Comparison of ENCODE assay signal across 13 cellular contexts in genomic region chr22:42902875-42903510, GRCh38. TPM values are rescaled to one million over a fixed set of nuclear protein-coding genes. Genes with fewer than 3 reads are reported as not detected.
DNase-seq lines count a peak whose midpoint lies in the region; ATAC-seq and TF ChIP-seq lines count a peak whose summit lies in the region.
"Had no signal": no experiment of that assay in that cellular context is flagged by ENCODE, and none has a peak within 500 bp of the region (broad histone marks: within the 10 kb centered on the region; RNA-seq: fewer than 3 reads in every experiment).

No MANE protein-coding gene starts in this region.

- ATAC-seq in heart right ventricle (no peak), HG03280 (IDR thresholded peaks at IDR 0.05; ENCODE audit: unreplicated experiment) (no peak)
- ATAC-seq: left lobe of liver, T-cell had no signal

- peaks cover 48 to 90% (median 77%) of the 10 kb centered on the region in 9 donors for H3K4me1 ChIP-seq in heart right ventricle

- peak in 3 of 9 donors; percentile 23 to 42 (median 25) for TF ChIP-seq CTCF in heart right ventricle (IDR thresholded peaks at IDR 0.05)

- peaks cover 0 to 26% (median 0%) of the 10 kb centered on the region in 9 donors for H3K36me3 ChIP-seq in heart right ventricle
- H3K36me3 ChIP-seq: uterus had no signal

- in situ Hi-C loops in KBM-7 (cut with MboI; ENCODE audit: low pct_unique_long_range_greater_than_20kb, low sequenced_read_pairs): no loop called here

- no peaks in the 10 kb centered on the region for H3K9me3 ChIP-seq in heart right ventricle
- H3K9me3 ChIP-seq: ascending aorta, uterus had no signal

- H3K27me3 ChIP-seq in heart right ventricle: no peaks in the 10 kb centered on the region
- H3K27me3 ChIP-seq: ascending aorta, uterus had no signal

- H3K27ac ChIP-seq in heart right ventricle: peak overlapping the region in 8 of 10 donors; percentile 40 to 84 (median 69)
- H3K27ac ChIP-seq: ascending aorta, uterus had no signal

- intact Hi-C loops in heart right ventricle (cut with DNase I): loop anchor here in 5 of 10 donors (5.0 to 10.0 kb wide), 4 partner anchors 36 to 114 kb away; partner anchors contain the start of gene PACSIN2 (in 2 of the 5)
- intact Hi-C loops in cardiac septum (cut with DNase I): loop anchor here (5.0 to 10.0 kb wide), 2 partner anchors 36 to 122 kb away; no protein-coding TSS in a partner anchor

- no peak overlapping the region for H3K4me3 ChIP-seq in heart right ventricle
- H3K4me3 ChIP-seq: ascending aorta, uterus had no signal

- WGBS in heart right ventricle, 2 donors: 55 to 57% methylated on average over 15 of the region's 15 CpGs

- no peak for DNase-seq in heart right ventricle
- DNase-seq in cardiac septum (ENCODE audit: low spot score): no peak
- DNase-seq in ecto neural progenitor cell (ENCODE audit: low spot score): peak; percentile 55
- DNase-seq in mucosa of gallbladder (ENCODE audit: low spot score): peak; percentile 41
- no peak for DNase-seq in KBM-7
- no peak for DNase-seq in NCI-H1092 treated with DMSO at 0.1 percent for 48 hours (lab: John Stamatoyannopoulos, UW)
- no peak for DNase-seq in DMS53 (lab: John Stamatoyannopoulos, UW)
- DNase-seq: retina, T-cell had no signal

RNA-seq across cellular contexts. Expression of gene ARFGAP3, which starts 45.9 kb away (rescaled TPM):
- total RNA-seq in heart right ventricle (10 to 100 TPM; 10.6 to 29.4 (median 23.2) TPM), cardiac septum (32.5 TPM), mucosa of gallbladder (49.8 TPM)
- polyA plus RNA-seq in heart right ventricle: 10 to 100 TPM; 21.9 to 24.4 TPM

Comparison
In these comparisons a context has a peak if more than half of its experiments do, and no peak if none do; other contexts are left out.
1. DNase-seq: peak in ecto neural progenitor cell (single experiment) and mucosa of gallbladder (single experiment); none in heart right ventricle (0 of 2), cardiac septum (single experiment), KBM-7 (single experiment), NCI-H1092 treated with DMSO at 0.1 percent for 48 hours (single experiment) and DMS53 (single experiment).